ENCODE assay signal across 9 cellular contexts in the genomic region with DNA sequence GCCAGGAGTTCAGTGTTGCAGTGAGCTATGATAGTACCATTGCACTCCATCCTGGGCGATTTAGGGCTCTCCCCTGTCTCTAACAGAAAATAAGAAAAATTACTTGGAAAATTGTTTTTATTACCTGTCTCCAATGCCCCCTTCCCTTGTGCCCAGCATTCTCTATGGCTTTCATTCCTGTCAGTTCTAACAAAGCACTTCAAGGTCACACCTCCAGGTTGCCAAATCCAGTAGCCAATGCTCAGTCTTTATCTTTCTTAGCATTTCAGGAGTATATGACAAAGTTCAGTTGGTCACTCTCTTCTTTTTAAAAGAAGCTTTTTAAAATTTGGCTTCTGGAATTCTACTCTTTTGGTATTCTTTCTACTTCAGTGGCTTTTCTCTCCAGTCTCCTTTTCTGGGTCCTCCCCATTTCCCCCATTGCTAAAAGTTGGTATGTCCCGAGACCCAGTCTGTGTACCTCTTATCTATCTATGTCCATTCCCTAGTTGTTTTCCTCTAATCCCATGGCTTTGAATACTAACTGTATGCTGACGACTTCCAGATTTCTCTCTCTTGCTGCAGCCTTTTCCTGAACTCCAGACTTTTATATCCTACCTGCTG.
"Had no signal": no experiment of that assay in that cellular context is flagged by ENCODE, and none has a peak within 500 bp of the region (broad histone marks: within the 10 kb centered on the region; RNA-seq: fewer than 3 reads in every experiment).

No MANE protein-coding gene starts in this region.

- DNase-seq: activated CD4-positive, alpha-beta T cell treated with anti-CD3 and anti-CD28 coated beads for 36 hours; activated CD8-positive, alpha-beta memory T cell treated with anti-CD3 and anti-CD28 coated beads, Interleukin-2, amount 50 U/mL, for 4 hours; activated CD8-positive, alpha-beta T cell treated with anti-CD3 and anti-CD28 coated beads for 36 hours; activated gamma-delta T cell treated with Interleukin-2 at 50 U/mL for 16 hours; activated naive CD8-positive, alpha-beta T cell treated with anti-CD3 and anti-CD28 coated beads for 36 hours; activated T-cell treated with anti-CD3 and anti-CD28 coated beads, Interleukin-2, amount 50 U/mL, for 72 hours; head of caudate nucleus; nephron progenitor cell had no signal

- ATAC-seq: activated CD4-positive, alpha-beta T cell treated with anti-CD3 and anti-CD28 coated beads for 36 hours; activated CD8-positive, alpha-beta T cell treated with anti-CD3 and anti-CD28 coated beads for 36 hours; activated T-cell treated with anti-CD3 and anti-CD28 coated beads, Interleukin-2, amount 50 U/mL, for 72 hours; left lobe of liver had no signal
